27 cellular contexts compared by ENCODE assay signal in genomic region chr5:151432210-151432609, GRCh38.
"Had no signal": no experiment of that assay in that cellular context is flagged by ENCODE, and none has a peak within 500 bp of the region (broad histone marks: within the 10 kb centered on the region; RNA-seq: fewer than 3 reads in every experiment).

No MANE protein-coding gene starts in this region.

- DNase-seq: activated CD4-positive, alpha-beta T cell treated with anti-CD3 and anti-CD28 coated beads for 48 hours; activated CD4-positive, alpha-beta T cell treated with anti-CD3 and anti-CD28 coated beads, Interleukin-2, amount 50 U/mL, for 48 hours; activated gamma-delta T cell; activated naive CD4-positive, alpha-beta T cell treated with anti-CD3 and anti-CD28 coated beads for 36 hours; activated T-cell treated with anti-CD3 and anti-CD28 coated beads for 4 hours; activated T-cell treated with anti-CD3 and anti-CD28 coated beads, Interleukin-2, amount 50 U/mL, for 48 hours; KG1; NCI-H1048; NCI-H1417; NCI-H1930; NCI-H2171; NCI-H226; NCI-H526; NCI-H774; NK-92 treated with Interleukin-12 subunit alpha and Interleukin-12 subunit beta, amount 100 ng/mL, for 24 hours; OCI-M1; RPMI8226; T-cell; T-helper 2 cell; T1000 had no signal

- H3K4me1 Mint-ChIP-seq: activated T-helper 17 cell treated with anti-CD3 and anti-CD28 coated beads, Interleukin-2, amount 50 U/mL, for 72 hours; T-cell had no signal

- H3K9me3 Mint-ChIP-seq: activated naive CD4-positive, alpha-beta T cell treated with anti-CD3 and anti-CD28 coated beads for 36 hours; activated T-helper 17 cell treated with anti-CD3 and anti-CD28 coated beads, Interleukin-2, amount 50 U/mL, for 72 hours had no signal

- H3K4me3 ChIP-seq: SK-N-MC had no signal

- H3K36me3 Mint-ChIP-seq: activated naive CD8-positive, alpha-beta T cell; T-cell had no signal

- ATAC-seq: activated CD4-positive, CD25-positive, alpha-beta regulatory T cell treated with anti-CD3 and anti-CD28 coated beads, Interleukin-2, amount 50 U/mL, for 24 hours; activated T-helper 17 cell treated with anti-CD3 and anti-CD28 coated beads, Interleukin-2, amount 50 U/mL, for 72 hours; Panc1; Right ventricle myocardium inferior; T-cell had no signal

- H3K27ac ChIP-seq: SK-N-MC, VCaP had no signal

- H3K27ac Mint-ChIP-seq: activated naive CD4-positive, alpha-beta T cell treated with anti-CD3 and anti-CD28 coated beads for 36 hours; activated naive CD8-positive, alpha-beta T cell; activated T-helper 17 cell treated with anti-CD3 and anti-CD28 coated beads, Interleukin-2, amount 50 U/mL, for 72 hours; T-cell had no signal

- H3K4me3 Mint-ChIP-seq: activated naive CD4-positive, alpha-beta T cell treated with anti-CD3 and anti-CD28 coated beads for 36 hours; activated naive CD8-positive, alpha-beta T cell; activated T-helper 17 cell treated with anti-CD3 and anti-CD28 coated beads, Interleukin-2, amount 50 U/mL, for 72 hours; T-cell had no signal
